ENCODE assay signal across 11 cellular contexts in the genomic region with DNA sequence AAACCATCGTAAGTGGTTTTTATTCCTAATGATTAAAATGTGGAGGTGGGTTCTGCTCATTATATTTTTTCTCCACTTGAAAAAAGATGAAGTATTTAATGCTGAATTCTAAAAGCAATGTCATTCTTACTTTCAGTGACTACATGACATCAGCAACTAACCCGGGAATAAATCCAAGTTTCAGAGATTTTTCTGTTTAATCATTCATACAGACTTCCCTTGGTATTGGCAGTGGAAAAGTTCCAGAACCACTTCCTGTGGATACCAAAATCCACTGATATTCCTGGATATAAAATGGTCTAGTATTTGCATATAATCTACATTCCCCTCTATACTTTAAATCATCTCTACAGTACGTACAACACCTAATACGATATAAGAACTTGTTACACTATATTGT.
DNase-seq lines count a peak whose midpoint lies in the region; ATAC-seq and TF ChIP-seq lines count a peak whose summit lies in the region.
"Had no signal": no experiment of that assay in that cellular context is flagged by ENCODE, and none has a peak within 500 bp of the region (broad histone marks: within the 10 kb centered on the region; RNA-seq: fewer than 3 reads in every experiment).

No MANE protein-coding gene starts in this region.

- H3K9me3 Mint-ChIP-seq in MCF 10A (ENCODE audit: unreplicated experiment) (no peaks in the 10 kb centered on the region), GM23338 (no peaks in the 10 kb centered on the region)

- no peaks in the 10 kb centered on the region for H3K79me2 ChIP-seq in GM23338 (replicated peaks; ENCODE audit: insufficient read depth)

- intact Hi-C loops in MCF 10A (cut with micrococcal nuclease) (loop anchor here (5.0 kb wide), 1 partner anchor 41 kb away; no protein-coding TSS in a partner anchor), breast epithelium (cut with DNase I; ENCODE audit: low total_unique reads) (no loop called here), upper lobe of right lung (cut with DNase I) (no loop called here)

- H3K27ac ChIP-seq in breast epithelium (peak overlapping the region in 1 of 2 donors; percentile 30), upper lobe of right lung (peak overlapping the region; percentile 2), GM23338 (ENCODE audit: low read depth) (no peak overlapping the region)

- H4K20me1 ChIP-seq in GM23338 (replicated peaks; ENCODE audit: insufficient read depth), result no peaks in the 10 kb centered on the region

- POLR2A ChIA-PET in MCF 10A (lab: Yijun Ruan, JAX), result interaction anchor here (0.7 to 1.4 kb wide), 3 partner anchors 15 to 127 kb away, joined by 4 to 12 read pairs (median 5); no protein-coding TSS in a partner anchor

- DNase-seq in MCF 10A (ENCODE audit: unreplicated experiment) (peak; percentile 82), breast epithelium (ENCODE audit: low spot score in 2 of 2) (no peak), astrocyte of the hippocampus (ENCODE audit: low read depth, low spot score) (peak; percentile 91), kidney epithelial cell (ENCODE audit: low read depth) (peak; percentile 49), upper lobe of right lung (no peak), GM23338 (ENCODE audit: low spot score) (no peak)
- DNase-seq: 8988T; stimulated activated CD4-positive, alpha-beta T cell treated with anti-CD3 and anti-CD28 coated beads, Interleukin-4, amount 100 ng/mL, for 1 hour had no signal

- no peak for ATAC-seq in upper lobe of right lung
- no peak for ATAC-seq in GM19467 (IDR thresholded peaks at IDR 0.05; ENCODE audit: unreplicated experiment)
- ATAC-seq in GM23338, result no peak
- no peak for ATAC-seq in GM18505 (IDR thresholded peaks at IDR 0.05; ENCODE audit: unreplicated experiment)

- no peak overlapping the region for H3K4me3 ChIP-seq in breast epithelium
- H3K4me3 ChIP-seq in kidney epithelial cell (ENCODE audit: low read depth, low read length), result no peak overlapping the region
- no peak overlapping the region for H3K4me3 ChIP-seq in upper lobe of right lung
- H3K4me3 ChIP-seq in GM23338, result no peak overlapping the region

- H3K4me1 ChIP-seq in breast epithelium, result no peaks in the 10 kb centered on the region
- H3K4me1 ChIP-seq in upper lobe of right lung, result peaks cover 24% of the 10 kb centered on the region
- peaks cover 14% of the 10 kb centered on the region for H3K4me1 ChIP-seq in GM23338 (ENCODE audit: insufficient read depth)

- TF ChIP-seq CTCF in MCF 10A (IDR thresholded peaks at IDR 0.05; ENCODE audit: unreplicated experiment), result no peak
- TF ChIP-seq CTCF in breast epithelium (IDR thresholded peaks at IDR 0.05), result no peak
- TF ChIP-seq CTCF in kidney epithelial cell (IDR thresholded peaks at IDR 0.05; ENCODE audit: insufficient read depth, low read length, poor library complexity, severe bottlenecking), result no peak
- no peak for TF ChIP-seq CTCF in upper lobe of right lung (IDR thresholded peaks at IDR 0.05)
- no peak for TF ChIP-seq CTCF in GM23338 (conservative IDR thresholded peaks at IDR 0.05; ENCODE audit: low read depth in 2 of 2)

- H3K4me3 Mint-ChIP-seq in MCF 10A (ENCODE audit: unreplicated experiment) (no peak overlapping the region), GM23338 (no peak overlapping the region)
- H3K4me3 Mint-ChIP-seq: dendritic cell treated with granulocyte-macrophage colony-stimulating factor and Interleukin-4, amounts not matched to agents 40 ng/mL and 50 ng/mL, for 4 days had no signal

- CTCF ChIA-PET in MCF 10A (lab: Yijun Ruan, JAX), result interaction anchor here (0.5 to 1.1 kb wide), 4 partner anchors 16 to 212 kb away, joined by 3 to 4 read pairs (median 3); no protein-coding TSS in a partner anchor

- 0 out of 2 replicates have a peak, but pooled peaks cover 3% of the 10 kb centered on the region for H3F3A ChIP-seq in GM23338 (replicated peaks; ENCODE audit: low read depth)

- H2AFZ ChIP-seq in GM23338, result no peak overlapping the region

- H3K27me3 ChIP-seq in breast epithelium (no peaks in the 10 kb centered on the region), kidney epithelial cell (ENCODE audit: control insufficient read depth, insufficient read depth, low read length) (no peaks in the 10 kb centered on the region), upper lobe of right lung (no peaks in the 10 kb centered on the region), GM23338 (ENCODE audit: insufficient read depth) (no peaks in the 10 kb centered on the region)

- peaks cover 44% of the 10 kb centered on the region for H3K4me1 Mint-ChIP-seq in MCF 10A (ENCODE audit: insufficient read depth, unreplicated experiment)
- H3K4me1 Mint-ChIP-seq in GM23338, result peaks cover 14% of the 10 kb centered on the region; the same call in 2 of the 3 replicates

- H3K36me3 Mint-ChIP-seq in MCF 10A (ENCODE audit: insufficient read depth, unreplicated experiment), result no peaks in the 10 kb centered on the region
- no peaks in the 10 kb centered on the region for H3K36me3 Mint-ChIP-seq in GM23338 (ENCODE audit: low read depth)

- H3K4me2 ChIP-seq in GM23338, result no peak overlapping the region

- no TSS peak for BruUV-seq in MCF 10A (replicated peaks; lab: Mats Ljungman, UMichigan)

- H3K27ac Mint-ChIP-seq in MCF 10A (ENCODE audit: low read depth, unreplicated experiment) (peak overlapping the region; percentile 69), GM23338 (no peak overlapping the region)
- H3K27ac Mint-ChIP-seq: dendritic cell treated with granulocyte-macrophage colony-stimulating factor and Interleukin-4, amounts not matched to agents 40 ng/mL and 50 ng/mL, for 4 days had no signal

- H3K27me3 Mint-ChIP-seq in MCF 10A (ENCODE audit: insufficient read depth, unreplicated experiment), result no peaks in the 10 kb centered on the region
- H3K27me3 Mint-ChIP-seq in GM23338 (ENCODE audit: insufficient read depth, low read depth, poor library complexity), result no peaks in the 10 kb centered on the region
- H3K27me3 Mint-ChIP-seq: dendritic cell treated with granulocyte-macrophage colony-stimulating factor and Interleukin-4, amounts not matched to agents 40 ng/mL and 50 ng/mL, for 4 days had no signal

- TF ChIP-seq POLR2A in breast epithelium (IDR thresholded peaks at IDR 0.05) (no peak), GM18505 (IDR thresholded peaks at IDR 0.05; ENCODE audit: borderline replicate concordance, extremely low read depth, insufficient read depth, insufficient read length) (no peak)

- H3K9me3 ChIP-seq in breast epithelium (no peaks in the 10 kb centered on the region), upper lobe of right lung (no peaks in the 10 kb centered on the region)

- no peaks in the 10 kb centered on the region for H3K9me2 ChIP-seq in GM23338 (ENCODE audit: insufficient read depth)

- H3K36me3 ChIP-seq in breast epithelium, result no peaks in the 10 kb centered on the region
- H3K36me3 ChIP-seq in kidney epithelial cell (ENCODE audit: control insufficient read depth, insufficient read depth, low read length), result no peaks in the 10 kb centered on the region
- H3K36me3 ChIP-seq in upper lobe of right lung, result no peaks in the 10 kb centered on the region
- no peaks in the 10 kb centered on the region for H3K36me3 ChIP-seq in GM23338 (ENCODE audit: insufficient read depth)

TF ChIP-seq in GM23338, 12 proteins besides CTCF, POLR2A, EP300 and RAD21 (continues in another document):
- TF ChIP-seq EZH2 (IDR thresholded peaks at IDR 0.05; ENCODE audit: low read depth, unreplicated experiment) (no peak), ZNF331 (CRISPR knock-in tag; IDR thresholded peaks at IDR 0.05; ENCODE audit: low read depth) (no peak), EZH2phosphoT487 (IDR thresholded peaks at IDR 0.05; ENCODE audit: unreplicated experiment) (no peak), JUNB (IDR thresholded peaks at IDR 0.05; ENCODE audit: unreplicated experiment) (no peak)
- TF ChIP-seq, protein P1, sequence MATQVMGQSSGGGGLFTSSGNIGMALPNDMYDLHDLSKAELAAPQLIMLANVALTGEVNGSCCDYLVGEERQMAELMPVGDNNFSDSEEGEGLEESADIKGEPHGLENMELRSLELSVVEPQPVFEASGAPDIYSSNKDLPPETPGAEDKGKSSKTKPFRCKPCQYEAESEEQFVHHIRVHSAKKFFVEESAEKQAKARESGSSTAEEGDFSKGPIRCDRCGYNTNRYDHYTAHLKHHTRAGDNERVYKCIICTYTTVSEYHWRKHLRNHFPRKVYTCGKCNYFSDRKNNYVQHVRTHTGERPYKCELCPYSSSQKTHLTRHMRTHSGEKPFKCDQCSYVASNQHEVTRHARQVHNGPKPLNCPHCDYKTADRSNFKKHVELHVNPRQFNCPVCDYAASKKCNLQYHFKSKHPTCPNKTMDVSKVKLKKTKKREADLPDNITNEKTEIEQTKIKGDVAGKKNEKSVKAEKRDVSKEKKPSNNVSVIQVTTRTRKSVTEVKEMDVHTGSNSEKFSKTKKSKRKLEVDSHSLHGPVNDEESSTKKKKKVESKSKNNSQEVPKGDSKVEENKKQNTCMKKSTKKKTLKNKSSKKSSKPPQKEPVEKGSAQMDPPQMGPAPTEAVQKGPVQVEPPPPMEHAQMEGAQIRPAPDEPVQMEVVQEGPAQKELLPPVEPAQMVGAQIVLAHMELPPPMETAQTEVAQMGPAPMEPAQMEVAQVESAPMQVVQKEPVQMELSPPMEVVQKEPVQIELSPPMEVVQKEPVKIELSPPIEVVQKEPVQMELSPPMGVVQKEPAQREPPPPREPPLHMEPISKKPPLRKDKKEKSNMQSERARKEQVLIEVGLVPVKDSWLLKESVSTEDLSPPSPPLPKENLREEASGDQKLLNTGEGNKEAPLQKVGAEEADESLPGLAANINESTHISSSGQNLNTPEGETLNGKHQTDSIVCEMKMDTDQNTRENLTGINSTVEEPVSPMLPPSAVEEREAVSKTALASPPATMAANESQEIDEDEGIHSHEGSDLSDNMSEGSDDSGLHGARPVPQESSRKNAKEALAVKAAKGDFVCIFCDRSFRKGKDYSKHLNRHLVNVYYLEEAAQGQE (IDR thresholded peaks at IDR 0.05; ENCODE audit: unreplicated experiment), result no peak

Comparison
In these comparisons a context has a peak if more than half of its experiments do, and no peak if none do; other contexts are left out.
1. DNase-seq: peak in MCF 10A (single experiment), astrocyte of the hippocampus (single experiment) and kidney epithelial cell (single experiment); none in breast epithelium (0 of 2), upper lobe of right lung (single experiment) and GM23338 (single experiment).